11 cellular contexts compared by ENCODE assay signal in genomic region chr7:155208681-155209477, GRCh38.
DNase-seq lines count a peak whose midpoint lies in the region; ATAC-seq lines count a peak whose summit lies in the region.
"Had no signal": no experiment of that assay in that cellular context is flagged by ENCODE, and none has a peak within 500 bp of the region (broad histone marks: within the 10 kb centered on the region; RNA-seq: fewer than 3 reads in every experiment).

No MANE protein-coding gene starts in this region.

- no peak for DNase-seq in activated T-cell treated with anti-CD3 and anti-CD28 coated beads, Interleukin-2, amount 50 U/mL, for 72 hours
- no peak for DNase-seq in activated T-cell treated with anti-CD3 and anti-CD28 coated beads, Interleukin-2, amount 50 U/mL, for 48 hours
- DNase-seq in T1000 (lab: John Stamatoyannopoulos, UW) (peak; percentile 12), glomerular visceral epithelial cell (ENCODE audit: extremely low spot score) (peak; percentile 29), HuH-7.5 (ENCODE audit: low spot score) (no peak)
- no peak for DNase-seq in stimulated activated naive CD4-positive, alpha-beta T cell treated with Interleukin-2 at 50 U/mL for 16 hours (lab: John Stamatoyannopoulos, UW)
- DNase-seq in central memory CD4-positive, alpha-beta T cell: no peak
- DNase-seq: activated naive CD4-positive, alpha-beta T cell; midbrain had no signal

- no peaks in the 10 kb centered on the region for H3K27me3 Mint-ChIP-seq in activated T-cell treated with anti-CD3 and anti-CD28 coated beads, Interleukin-2, amount 50 U/mL, for 72 hours (ENCODE audit: low read depth)
- H3K27me3 Mint-ChIP-seq: B cell had no signal

- H3K9me3 ChIP-seq in stomach smooth muscle (ENCODE audit: control insufficient read depth in 2 of 2, low read length in 2 of 2): no peaks in the 10 kb centered on the region

- H3K27ac Mint-ChIP-seq in activated T-cell treated with anti-CD3 and anti-CD28 coated beads, Interleukin-2, amount 50 U/mL, for 72 hours: peak overlapping the region; percentile 11
- H3K27ac Mint-ChIP-seq: B cell had no signal

- H3K9ac ChIP-seq in stomach smooth muscle (ENCODE audit: low read length in 2 of 2): no peak overlapping the region

- peaks cover 8% of the 10 kb centered on the region for H3K4me1 ChIP-seq in stomach smooth muscle (ENCODE audit: control insufficient read depth, insufficient read depth, low read length)

- no peak overlapping the region for H3K4me3 Mint-ChIP-seq in activated T-cell treated with anti-CD3 and anti-CD28 coated beads, Interleukin-2, amount 50 U/mL, for 72 hours
- H3K4me3 Mint-ChIP-seq: B cell had no signal

- no peak for ATAC-seq in activated T-cell treated with anti-CD3 and anti-CD28 coated beads, Interleukin-2, amount 50 U/mL, for 72 hours (replicated peaks in 1 of 2)

- peak overlapping the region; percentile 18 for H3K27ac ChIP-seq in stomach smooth muscle (ENCODE audit: low read length)

- peaks cover 10 to 11% of the 10 kb centered on the region in 2 donors for H3K36me3 Mint-ChIP-seq in activated T-cell treated with anti-CD3 and anti-CD28 coated beads, Interleukin-2, amount 50 U/mL, for 72 hours (ENCODE audit: insufficient read depth in 2 of 2)

- peaks cover 8 to 20% of the 10 kb centered on the region in 2 donors for H3K27me3 ChIP-seq in stomach smooth muscle (ENCODE audit: control insufficient read depth in 1 of 2, insufficient read depth in 2 of 2, low read length in 2 of 2)

- no peak overlapping the region for H3K4me3 ChIP-seq in stomach smooth muscle (ENCODE audit: low read length in 2 of 2)

- peaks cover 69% of the 10 kb centered on the region for H3K4me1 Mint-ChIP-seq in activated T-cell treated with anti-CD3 and anti-CD28 coated beads, Interleukin-2, amount 50 U/mL, for 72 hours (ENCODE audit: low read depth)

- H3K9me3 Mint-ChIP-seq in activated T-cell treated with anti-CD3 and anti-CD28 coated beads, Interleukin-2, amount 50 U/mL, for 72 hours: peaks cover 4 to 12% of the 10 kb centered on the region in 2 donors

- no peaks in the 10 kb centered on the region for H3K36me3 ChIP-seq in stomach smooth muscle (ENCODE audit: control insufficient read depth in 2 of 2, insufficient read depth in 2 of 2, low read length in 2 of 2)

Comparison
In these comparisons a context has a peak if more than half of its experiments do, and no peak if none do; other contexts are left out.
1. DNase-seq: peak in T1000 (single experiment) and glomerular visceral epithelial cell (single experiment); none in activated T-cell treated with anti-CD3 and anti-CD28 coated beads, Interleukin-2, amount 50 U/mL, for 72 hours (0 of 2), activated T-cell treated with anti-CD3 and anti-CD28 coated beads, Interleukin-2, amount 50 U/mL, for 48 hours (0 of 2), HuH-7.5 (single experiment), stimulated activated naive CD4-positive, alpha-beta T cell treated with Interleukin-2 at 50 U/mL for 16 hours (single experiment) and central memory CD4-positive, alpha-beta T cell (single experiment).